Comparison of ENCODE assay signal across 14 cellular contexts in the genomic region with DNA sequence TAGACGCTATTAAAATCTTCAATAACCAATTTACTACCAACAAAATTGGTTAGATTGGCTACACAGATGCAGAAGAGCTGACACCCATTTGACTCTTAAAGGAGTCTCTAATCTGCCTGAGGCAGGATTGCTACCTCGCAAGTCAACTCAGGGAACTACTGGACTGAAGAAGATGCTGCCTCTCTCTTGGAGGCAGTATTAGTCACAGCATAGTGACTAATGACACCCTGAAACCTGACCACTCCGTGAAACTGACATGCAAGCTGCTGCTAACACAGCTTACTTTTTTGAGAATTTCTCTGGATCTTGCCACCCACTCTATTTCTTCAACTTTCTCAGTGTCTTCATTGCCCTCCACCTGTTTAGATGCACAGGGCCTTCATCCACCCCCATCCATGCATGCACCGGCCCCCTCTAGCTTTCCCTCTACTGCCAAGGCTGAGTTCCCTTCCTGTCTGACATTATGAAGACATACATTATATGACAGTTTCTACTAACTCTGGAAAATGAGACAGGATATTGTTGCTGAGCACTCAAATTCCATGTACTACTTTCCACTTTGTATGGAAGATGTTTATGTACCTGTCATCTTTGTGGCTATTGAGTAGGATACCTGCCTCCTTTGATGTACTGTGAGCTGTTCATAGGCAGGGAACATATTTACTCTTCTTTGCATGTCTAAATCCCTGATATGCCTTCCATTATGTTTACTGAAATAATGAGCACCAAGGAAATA.
A peak's percentile ranks its signal among the peaks of the same experiment; 100 is the strongest.
DNase-seq lines count a peak whose midpoint lies in the region; ATAC-seq, FAIRE-seq and TF ChIP-seq lines count a peak whose summit lies in the region.
"Had no signal": no experiment of that assay in that cellular context is flagged by ENCODE, and none has a peak within 500 bp of the region (broad histone marks: within the 10 kb centered on the region; RNA-seq: fewer than 3 reads in every experiment).

No MANE protein-coding gene starts in this region.

- H3K27me3 Mint-ChIP-seq in astrocyte (ENCODE audit: low read depth, unreplicated experiment), result no peaks in the 10 kb centered on the region
- no peaks in the 10 kb centered on the region for H3K27me3 Mint-ChIP-seq in natural killer cell treated with Interleukin-12 subunit alpha and Interleukin-12 subunit beta and Interleukin-15 and Interleukin-18, amount 100 ng/mL, for 72 hours
- H3K27me3 Mint-ChIP-seq: activated B cell treated with CpG ODN at 0.5 μM for 24 hours had no signal

- H3K4me3 Mint-ChIP-seq in astrocyte (ENCODE audit: unreplicated experiment), result no peak overlapping the region
- H3K4me3 Mint-ChIP-seq in natural killer cell treated with Interleukin-12 subunit alpha and Interleukin-12 subunit beta and Interleukin-15 and Interleukin-18, amount 100 ng/mL, for 72 hours, result no peak overlapping the region
- H3K4me3 Mint-ChIP-seq: activated B cell treated with CpG ODN at 0.5 μM for 24 hours had no signal

- H3K9ac ChIP-seq in astrocyte (ENCODE audit: low read length) (no peak overlapping the region), mesenchymal stem cell (ENCODE audit: low read length) (no peak overlapping the region)

- no peak overlapping the region for H2BK5ac ChIP-seq in mesenchymal stem cell (ENCODE audit: low read depth, low read length, poor library complexity, severe bottlenecking)

- H3K4me3 ChIP-seq in astrocyte (ENCODE audit: insufficient read depth, low read depth, low read length) (no peak overlapping the region), mesenchymal stem cell (ENCODE audit: insufficient read depth in 1 of 2, low read depth in 1 of 2, low read length in 2 of 2) (no peak overlapping the region)
- H3K4me3 ChIP-seq: gastroesophageal sphincter, right atrium auricular region, uterus had no signal

- FAIRE-seq in astrocyte (lab: Jason Lieb, UNC), result no peak

- H3K4me1 ChIP-seq in astrocyte (ENCODE audit: insufficient read depth, low read length) (peaks cover 3% of the 10 kb centered on the region), mesenchymal stem cell (ENCODE audit: control insufficient read depth, insufficient read depth, low read depth, low read length) (no peaks in the 10 kb centered on the region)
- H3K4me1 ChIP-seq: gastroesophageal sphincter, right atrium auricular region, uterus had no signal

- no peaks in the 10 kb centered on the region for H3K9me3 Mint-ChIP-seq in astrocyte (ENCODE audit: unreplicated experiment)
- peaks cover 9% of the 10 kb centered on the region for H3K9me3 Mint-ChIP-seq in natural killer cell treated with Interleukin-12 subunit alpha and Interleukin-12 subunit beta and Interleukin-15 and Interleukin-18, amount 100 ng/mL, for 72 hours
- H3K9me3 Mint-ChIP-seq: activated B cell treated with CpG ODN at 0.5 μM for 24 hours had no signal

- no peaks in the 10 kb centered on the region for H3K9me3 ChIP-seq in astrocyte (ENCODE audit: insufficient read depth, low read depth, low read length)
- no peaks in the 10 kb centered on the region for H3K9me3 ChIP-seq in mesenchymal stem cell (ENCODE audit: control insufficient read depth, low read length)
- H3K9me3 ChIP-seq: gastroesophageal sphincter, right atrium auricular region, uterus had no signal

- H3K4me2 ChIP-seq in astrocyte (ENCODE audit: low read length) (no peak overlapping the region), mesenchymal stem cell (ENCODE audit: low read length, poor library complexity, severe bottlenecking) (no peak overlapping the region)

- H3K36me3 ChIP-seq in astrocyte (ENCODE audit: insufficient read depth, low read length) (no peaks in the 10 kb centered on the region), mesenchymal stem cell (ENCODE audit: control insufficient read depth in 1 of 2, insufficient read depth in 2 of 2, low read depth in 1 of 2, low read length in 2 of 2) (no peaks in the 10 kb centered on the region)
- H3K36me3 ChIP-seq: gastroesophageal sphincter, right atrium auricular region, uterus had no signal

- H3K14ac ChIP-seq in mesenchymal stem cell (ENCODE audit: low read length in 2 of 2), result no peak overlapping the region

- no peak overlapping the region for H3K27ac ChIP-seq in astrocyte (ENCODE audit: low read depth, low read length)
- no peak overlapping the region for H3K27ac ChIP-seq in mesenchymal stem cell (ENCODE audit: low read length, poor library complexity, severe bottlenecking)
- H3K27ac ChIP-seq: gastroesophageal sphincter, right atrium auricular region, uterus had no signal

- DNase-seq in HK-2 (ENCODE audit: unreplicated experiment) (peak; percentile 16), astrocyte (ENCODE audit: low read depth) (peak; percentile 41), mesenchymal stem cell (peak; percentile 68), SIG-M5 treated with dmso at 0.1 percent for 504 hours (lab: John Stamatoyannopoulos, UW; ENCODE audit: unreplicated experiment) (no peak), dermis blood vessel endothelial cell (no peak), NCI-H2171 treated with DMSO at 0.1 percent for 48 hours (lab: John Stamatoyannopoulos, UW) (no peak)
- DNase-seq in natural killer cell treated with Interleukin-12 subunit alpha and Interleukin-12 subunit beta and Interleukin-15 and Interleukin-18, amount 100 ng/mL, for 72 hours (ENCODE audit: low spot score), result no peak
- DNase-seq: activated B cell treated with CpG ODN at 0.5 μM for 24 hours, KG1, SIG-M5, uterus had no signal

- H4K20me1 ChIP-seq in astrocyte (ENCODE audit: insufficient read depth, low read length), result no peaks in the 10 kb centered on the region

- no peak overlapping the region for H3K18ac ChIP-seq in mesenchymal stem cell (ENCODE audit: low read depth in 1 of 2, low read length in 2 of 2)

- H3K27ac Mint-ChIP-seq in astrocyte (ENCODE audit: unreplicated experiment), result no peak overlapping the region
- H3K27ac Mint-ChIP-seq in natural killer cell treated with Interleukin-12 subunit alpha and Interleukin-12 subunit beta and Interleukin-15 and Interleukin-18, amount 100 ng/mL, for 72 hours, result no peak overlapping the region
- H3K27ac Mint-ChIP-seq: activated B cell treated with CpG ODN at 0.5 μM for 24 hours had no signal

- no peak overlapping the region for H3K23ac ChIP-seq in mesenchymal stem cell (ENCODE audit: low read length in 2 of 2)

- no peak overlapping the region for H2AK5ac ChIP-seq in mesenchymal stem cell (ENCODE audit: low read length, severe bottlenecking)

- no peaks in the 10 kb centered on the region for H3K79me1 ChIP-seq in mesenchymal stem cell (replicated peaks; ENCODE audit: low read length, poor library complexity, severe bottlenecking)

- H3K4me1 Mint-ChIP-seq in astrocyte (ENCODE audit: low read depth, unreplicated experiment), result peaks cover 2% of the 10 kb centered on the region
- no peaks in the 10 kb centered on the region for H3K4me1 Mint-ChIP-seq in natural killer cell treated with Interleukin-12 subunit alpha and Interleukin-12 subunit beta and Interleukin-15 and Interleukin-18, amount 100 ng/mL, for 72 hours (ENCODE audit: low read depth in 2 of 2)
- H3K4me1 Mint-ChIP-seq: activated B cell treated with CpG ODN at 0.5 μM for 24 hours had no signal

- H3K4ac ChIP-seq in mesenchymal stem cell (ENCODE audit: low read depth in 1 of 2, low read length in 2 of 2), result no peak overlapping the region

- no peak overlapping the region for H4K91ac ChIP-seq in mesenchymal stem cell (ENCODE audit: low read length)

- peak; percentile 75 for ATAC-seq in GM19351 (IDR thresholded peaks at IDR 0.05; ENCODE audit: unreplicated experiment)
- ATAC-seq in natural killer cell treated with Interleukin-12 subunit alpha and Interleukin-12 subunit beta and Interleukin-15 and Interleukin-18, amount 100 ng/mL, for 72 hours, result no peak
- ATAC-seq: gastroesophageal sphincter had no signal

- H3K36me3 Mint-ChIP-seq in astrocyte (ENCODE audit: low read depth, unreplicated experiment), result no peaks in the 10 kb centered on the region
- no peaks in the 10 kb centered on the region for H3K36me3 Mint-ChIP-seq in natural killer cell treated with Interleukin-12 subunit alpha and Interleukin-12 subunit beta and Interleukin-15 and Interleukin-18, amount 100 ng/mL, for 72 hours

- no peak for TF ChIP-seq CTCF in astrocyte (IDR thresholded peaks at IDR 0.05; ENCODE audit: insufficient read depth, low read depth, low read length)

- no peak overlapping the region for H4K8ac ChIP-seq in mesenchymal stem cell (ENCODE audit: low read length)

- 46% methylated on average over 4 of the region's 4 CpGs for WGBS in mesenchymal stem cell

- H2BK15ac ChIP-seq in mesenchymal stem cell (ENCODE audit: low read depth, poor library complexity, severe bottlenecking), result no peak overlapping the region

- H2BK120ac ChIP-seq in mesenchymal stem cell (ENCODE audit: low read depth, low read length), result no peak overlapping the region

- H3K27me3 ChIP-seq in astrocyte (ENCODE audit: insufficient read depth, low read length) (no peaks in the 10 kb centered on the region), mesenchymal stem cell (ENCODE audit: control insufficient read depth in 1 of 2, insufficient read depth in 1 of 2, low read length in 2 of 2) (no peaks in the 10 kb centered on the region)
- H3K27me3 ChIP-seq: gastroesophageal sphincter, right atrium auricular region, uterus had no signal

- H2AFZ ChIP-seq in astrocyte (ENCODE audit: low read depth, low read length) (no peak overlapping the region), mesenchymal stem cell (ENCODE audit: low read depth, low read length) (no peak overlapping the region)

- no peak overlapping the region for H2BK12ac ChIP-seq in mesenchymal stem cell (ENCODE audit: low read length in 2 of 2)

- H3K79me2 ChIP-seq in astrocyte (ENCODE audit: insufficient read depth, low read length), result no peaks in the 10 kb centered on the region

Comparison
In these comparisons a context has a peak if more than half of its experiments do, and no peak if none do; other contexts are left out.
1. DNase-seq: peak in HK-2 (single experiment), astrocyte (single experiment) and mesenchymal stem cell (single experiment); none in natural killer cell treated with Interleukin-12 subunit alpha and Interleukin-12 subunit beta and Interleukin-15 and Interleukin-18, amount 100 ng/mL, for 72 hours (single experiment), SIG-M5 treated with dmso at 0.1 percent for 504 hours (single experiment), dermis blood vessel endothelial cell (single experiment) and NCI-H2171 treated with DMSO at 0.1 percent for 48 hours (single experiment).